10 cellular contexts compared by ENCODE assay signal in the genomic region with DNA sequence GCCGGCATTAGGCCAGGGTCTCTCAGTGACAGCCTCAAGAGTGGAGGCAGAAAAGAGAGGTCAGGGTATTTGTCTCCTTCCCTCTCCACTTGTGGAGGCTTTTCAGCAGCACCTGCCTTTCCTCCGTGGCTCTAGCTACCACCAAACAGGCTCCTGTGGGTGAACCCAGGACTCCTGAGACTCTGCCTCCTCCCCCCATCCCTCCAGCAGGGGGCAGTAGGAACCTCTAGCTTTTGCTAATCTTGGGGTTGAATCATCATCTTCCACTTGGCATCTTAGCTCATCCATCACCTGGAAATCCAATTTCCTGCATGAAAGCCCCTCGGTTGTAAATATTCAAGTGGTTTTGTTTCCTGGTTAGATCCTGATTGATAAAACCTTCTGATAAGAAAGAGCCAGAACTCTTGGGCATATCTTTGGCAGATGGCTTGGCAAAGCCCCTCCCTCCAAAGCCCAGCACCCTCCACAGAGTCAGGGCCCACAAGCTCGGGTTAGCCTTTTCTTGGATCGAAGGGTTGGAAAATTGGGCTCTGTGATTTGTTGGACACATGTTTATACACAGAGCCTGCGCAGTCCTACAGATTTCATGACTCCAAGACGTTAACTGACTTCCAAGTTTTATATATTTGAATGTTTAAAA.
A peak's percentile ranks its signal among the peaks of the same experiment; 100 is the strongest.
DNase-seq lines count a peak whose midpoint lies in the region; ATAC-seq, FAIRE-seq and TF ChIP-seq lines count a peak whose summit lies in the region.
"Had no signal": no experiment of that assay in that cellular context is flagged by ENCODE, and none has a peak within 500 bp of the region (broad histone marks: within the 10 kb centered on the region; RNA-seq: fewer than 3 reads in every experiment).

No MANE protein-coding gene starts in this region.

- no peaks in the 10 kb centered on the region for H3K36me3 ChIP-seq in HEK293 (ENCODE audit: control insufficient read depth in 2 of 2, insufficient read depth in 1 of 2, low read length in 2 of 2)
- H3K36me3 ChIP-seq in K562 (ENCODE audit: control insufficient read depth, insufficient read depth, low read length), result no peaks in the 10 kb centered on the region

- ATAC-seq in K562 (peak; percentile 64; the same call in 2 of the 3 replicates), GM21447 (IDR thresholded peaks at IDR 0.05; ENCODE audit: unreplicated experiment) (no peak)

- H3K4me1 Mint-ChIP-seq in osteocyte (ENCODE audit: unreplicated experiment), result no peaks in the 10 kb centered on the region

- TF ChIP-seq EP300 in K562 (IDR thresholded peaks at IDR 0.05; ENCODE audit: low read length), result no peak

- H3K27ac Mint-ChIP-seq in osteocyte (ENCODE audit: unreplicated experiment), result no peak overlapping the region

- no peak for FAIRE-seq in K562 (lab: Jason Lieb, UNC)
- FAIRE-seq: A204.1 had no signal

- H3K4me3 Mint-ChIP-seq in osteocyte (ENCODE audit: unreplicated experiment), result no peak overlapping the region

- peak; percentile 1 for DNase-seq in DMS53 (lab: John Stamatoyannopoulos, UW)
- DNase-seq in DMS53 treated with DMSO at 0.1 percent for 48 hours (lab: John Stamatoyannopoulos, UW; ENCODE audit: unreplicated experiment), result no peak
- peak; percentile 20 to 50 (median 46) for DNase-seq in K562 (ENCODE audit: extremely low read depth in 1 of 4, low spot score in 3 of 4)
- no peak for DNase-seq in osteocyte (ENCODE audit: extremely low spot score, unreplicated experiment)
- DNase-seq in NCI-H2227 (lab: John Stamatoyannopoulos, UW; ENCODE audit: unreplicated experiment), result no peak
- no peak for DNase-seq in SKM-1 treated with dmso at 0.1 percent for 144 hours (lab: John Stamatoyannopoulos, UW; ENCODE audit: unreplicated experiment)
- DNase-seq: central memory CD4-positive, alpha-beta T cell had no signal

- no peaks in the 10 kb centered on the region for H3K9me1 ChIP-seq in K562 (ENCODE audit: control insufficient read depth, insufficient read depth, low read length)

- POLR2A ChIA-PET in HEK293 (lab: Yijun Ruan, JAX), result no interaction called here
- POLR2A ChIA-PET in K562 (lab: Yijun Ruan, JAX), result no interaction called here

- no peak for TF ChIP-seq RAD21 in K562 (CRISPR knock-in tag; conservative IDR thresholded peaks at IDR 0.05 in 1 of 2, IDR thresholded peaks at IDR 0.05 in 1 of 2)

- H3K79me2 ChIP-seq in K562 (ENCODE audit: control insufficient read depth, insufficient read depth, low read length), result no peaks in the 10 kb centered on the region

- TF ChIP-seq CTCF in HEK293 (tag by site-specific recombination; IDR thresholded peaks at IDR 0.05), result no peak
- TF ChIP-seq CTCF in K562 (IDR thresholded peaks at IDR 0.05 in 2 of 3, conservative IDR thresholded peaks at IDR 0.05 in 1 of 3; ENCODE audit: insufficient read depth in 2 of 3, low read depth in 1 of 3, low read length in 3 of 3), result peak; percentile 18 to 55 (median 40); a peak in 5 of 6 replicates
- peak; percentile 43 for TF ChIP-seq CTCF in osteocyte (IDR thresholded peaks at IDR 0.05)

- H3K9me3 ChIP-seq in HEK293 (ENCODE audit: control insufficient read depth, insufficient read depth, low read depth, low read length), result no peaks in the 10 kb centered on the region
- no peaks in the 10 kb centered on the region for H3K9me3 ChIP-seq in K562 (replicated peaks; ENCODE audit: control insufficient read depth, insufficient read depth, low read depth, low read length)

- no peak for TF ChIP-seq POLR2A in K562 (conservative IDR thresholded peaks at IDR 0.05)

- CTCF ChIA-PET in HEK293 (lab: Yijun Ruan, JAX) (interaction anchor here (0.6 to 4.3 kb wide), 34 partner anchors 11 to 662 kb away, joined by 3 to 40 read pairs (median 4); a partner anchor contains a TSS), K562 (lab: Yijun Ruan, JAX; ENCODE audit: low intra/inter-chr PET ratio) (no interaction called here)

- H3K36me3 Mint-ChIP-seq in osteocyte (ENCODE audit: unreplicated experiment), result no peaks in the 10 kb centered on the region

- H3K9me3 Mint-ChIP-seq in osteocyte (ENCODE audit: unreplicated experiment), result no peaks in the 10 kb centered on the region

- H3K4me3 ChIP-seq in HEK293 (ENCODE audit: low read depth, low read length), result no peak overlapping the region
- no peak overlapping the region for H3K4me3 ChIP-seq in K562

- in situ Hi-C loops in K562 (cut with MboI), result no loop called here

- H3K4me1 ChIP-seq in HEK293 (ENCODE audit: control insufficient read depth, insufficient read depth, low read length), result no peaks in the 10 kb centered on the region
- no peaks in the 10 kb centered on the region for H3K4me1 ChIP-seq in K562 (replicated peaks in 1 of 2; ENCODE audit: control insufficient read depth in 2 of 2, insufficient read depth in 2 of 2, low read length in 2 of 2)

- no peaks in the 10 kb centered on the region for H3K27me3 ChIP-seq in K562 (ENCODE audit: control insufficient read depth in 2 of 2, insufficient read depth in 2 of 2, low read length in 2 of 2)

- H3K27ac ChIP-seq in HEK293 (ENCODE audit: extremely low read depth, low read depth, low read length) (no peak overlapping the region), K562 (ENCODE audit: extremely low read depth, low read depth, low read length) (no peak overlapping the region)

- no peaks in the 10 kb centered on the region for H3K27me3 Mint-ChIP-seq in osteocyte (ENCODE audit: unreplicated experiment)

- no peaks in the 10 kb centered on the region for H4K20me1 ChIP-seq in K562 (replicated peaks; ENCODE audit: control insufficient read depth, insufficient read depth, low read length)

- intact Hi-C loops in K562 (cut with micrococcal nuclease), result loop anchor here (2.0 kb wide), 1 partner anchor 324 kb away; no protein-coding TSS in a partner anchor

- no peak overlapping the region for H2AFZ ChIP-seq in K562 (ENCODE audit: low read depth, low read length)

- WGBS in K562 (ENCODE audit: insufficient coverage, low coverage, missing lambda C conversion rate), result 3% methylated on average over 7 of the region's 7 CpGs

- no TSS peak for BruUV-seq in K562 (replicated peaks; lab: Mats Ljungman, UMichigan)

- no peak overlapping the region for H3K4me2 ChIP-seq in K562 (ENCODE audit: insufficient read depth, low read length)

- H3K9ac ChIP-seq in K562 (ENCODE audit: insufficient read depth in 1 of 2, low read depth in 2 of 2, low read length in 2 of 2), result no peak overlapping the region

TF ChIP-seq in HEK293, 187 proteins besides CTCF, POLR2A, EP300 and RAD21:
- TF ChIP-seq HOXA7 (CRISPR knock-in tag; IDR thresholded peaks at IDR 0.05; ENCODE audit: borderline replicate concordance) (no peak), ZNF626 (tag by site-specific recombination; IDR thresholded peaks at IDR 0.05) (no peak), ZNF654 (tag by site-specific recombination; IDR thresholded peaks at IDR 0.05; ENCODE audit: low read depth) (peak; percentile 33; the same call in 1 of the 2 replicates)

TF ChIP-seq in K562, 482 proteins besides CTCF, POLR2A, EP300 and RAD21 (continues in another document):
- no peak for TF ChIP-seq ZNF23 (CRISPR knock-in tag; IDR thresholded peaks at IDR 0.05)
- TF ChIP-seq, protein P1, sequence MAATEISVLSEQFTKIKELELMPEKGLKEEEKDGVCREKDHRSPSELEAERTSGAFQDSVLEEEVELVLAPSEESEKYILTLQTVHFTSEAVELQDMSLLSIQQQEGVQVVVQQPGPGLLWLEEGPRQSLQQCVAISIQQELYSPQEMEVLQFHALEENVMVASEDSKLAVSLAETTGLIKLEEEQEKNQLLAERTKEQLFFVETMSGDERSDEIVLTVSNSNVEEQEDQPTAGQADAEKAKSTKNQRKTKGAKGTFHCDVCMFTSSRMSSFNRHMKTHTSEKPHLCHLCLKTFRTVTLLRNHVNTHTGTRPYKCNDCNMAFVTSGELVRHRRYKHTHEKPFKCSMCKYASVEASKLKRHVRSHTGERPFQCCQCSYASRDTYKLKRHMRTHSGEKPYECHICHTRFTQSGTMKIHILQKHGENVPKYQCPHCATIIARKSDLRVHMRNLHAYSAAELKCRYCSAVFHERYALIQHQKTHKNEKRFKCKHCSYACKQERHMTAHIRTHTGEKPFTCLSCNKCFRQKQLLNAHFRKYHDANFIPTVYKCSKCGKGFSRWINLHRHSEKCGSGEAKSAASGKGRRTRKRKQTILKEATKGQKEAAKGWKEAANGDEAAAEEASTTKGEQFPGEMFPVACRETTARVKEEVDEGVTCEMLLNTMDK (IDR thresholded peaks at IDR 0.05; ENCODE audit: borderline replicate concordance, insufficient read depth, low read depth, low read length, poor library complexity, severe bottlenecking), result peak; percentile 2
- TF ChIP-seq, protein P2, sequence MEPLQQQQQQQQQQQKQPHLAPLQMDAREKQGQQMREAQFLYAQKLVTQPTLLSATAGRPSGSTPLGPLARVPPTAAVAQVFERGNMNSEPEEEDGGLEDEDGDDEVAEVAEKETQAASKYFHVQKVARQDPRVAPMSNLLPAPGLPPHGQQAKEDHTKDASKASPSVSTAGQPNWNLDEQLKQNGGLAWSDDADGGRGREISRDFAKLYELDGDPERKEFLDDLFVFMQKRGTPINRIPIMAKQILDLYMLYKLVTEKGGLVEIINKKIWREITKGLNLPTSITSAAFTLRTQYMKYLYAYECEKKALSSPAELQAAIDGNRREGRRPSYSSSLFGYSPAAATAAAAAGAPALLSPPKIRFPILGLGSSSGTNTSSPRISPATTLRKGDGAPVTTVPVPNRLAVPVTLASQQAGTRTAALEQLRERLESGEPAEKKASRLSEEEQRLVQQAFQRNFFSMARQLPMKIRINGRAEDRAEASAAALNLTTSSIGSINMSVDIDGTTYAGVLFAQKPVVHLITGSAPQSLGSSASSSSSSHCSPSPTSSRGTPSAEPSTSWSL (CRISPR knock-in tag; IDR thresholded peaks at IDR 0.05; ENCODE audit: borderline replicate concordance), result no peak

Comparison
In these comparisons a context has a peak if more than half of its experiments do, and no peak if none do; other contexts are left out.
1. DNase-seq: peak in DMS53 (single experiment) and K562 (4 of 4); none in DMS53 treated with DMSO at 0.1 percent for 48 hours (single experiment), osteocyte (single experiment), NCI-H2227 (single experiment) and SKM-1 treated with dmso at 0.1 percent for 144 hours (single experiment).